In the genomic region with DNA sequence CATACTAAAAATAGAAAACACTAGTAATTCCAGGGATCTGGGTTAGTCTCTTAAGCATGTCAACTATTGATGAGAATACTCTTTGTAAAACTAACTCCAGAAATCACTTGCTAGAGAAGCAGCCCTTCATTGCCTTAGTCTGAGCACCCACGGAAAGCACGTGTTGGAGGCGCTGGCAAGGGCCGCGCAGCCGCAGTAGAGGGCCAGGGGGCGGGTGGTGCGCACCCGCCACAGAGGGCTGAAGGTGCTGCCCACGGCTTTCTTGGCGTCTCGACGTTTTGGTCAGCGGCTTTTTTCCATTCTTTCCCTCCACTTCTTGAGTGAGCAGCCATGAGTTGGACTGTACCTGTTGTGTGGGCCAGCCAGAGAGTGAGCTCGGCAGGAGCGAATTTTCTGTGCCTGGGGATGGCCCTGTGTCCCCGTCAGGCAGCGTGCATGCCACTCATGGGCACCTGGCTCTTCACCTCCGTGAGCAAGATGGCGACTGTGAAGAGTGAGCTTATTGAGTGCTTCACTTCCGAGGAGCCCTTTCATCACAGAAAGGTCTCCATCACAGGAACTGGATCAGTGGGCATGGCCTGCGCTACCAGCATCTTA, we compare ENCODE assay signal across 21 cellular contexts.
A peak's percentile ranks its signal among the peaks of the same experiment; 100 is the strongest.
DNase-seq lines count a peak whose midpoint lies in the region; FAIRE-seq and TF ChIP-seq lines count a peak whose summit lies in the region.
"Had no signal": no experiment of that assay in that cellular context is flagged by ENCODE, and none has a peak within 500 bp of the region (broad histone marks: within the 10 kb centered on the region; RNA-seq: fewer than 3 reads in every experiment).

No MANE protein-coding gene starts in this region.

- H3K79me1 ChIP-seq in neuronal stem cell (ENCODE audit: low read depth, low read length): peaks cover 3% of the 10 kb centered on the region

- H3K27me3 ChIP-seq in neuronal stem cell (ENCODE audit: control insufficient read depth in 3 of 3, insufficient read depth in 3 of 3, low read depth in 1 of 3, low read length in 3 of 3): no peaks in the 10 kb centered on the region
- no peaks in the 10 kb centered on the region for H3K27me3 ChIP-seq in uterus
- H3K27me3 ChIP-seq in sigmoid colon: no peaks in the 10 kb centered on the region

- H2AK5ac ChIP-seq in neuronal stem cell (ENCODE audit: low read depth, low read length): no peak overlapping the region

- TF ChIP-seq CTCF in kidney (IDR thresholded peaks at IDR 0.05; ENCODE audit: borderline replicate concordance, extremely low read depth, insufficient read depth) (no peak), uterus (IDR thresholded peaks at IDR 0.05) (no peak), sigmoid colon (IDR thresholded peaks at IDR 0.05) (no peak)

- H3K14ac ChIP-seq in neuronal stem cell (ENCODE audit: low read length): no peak overlapping the region

- no peak overlapping the region for H2BK120ac ChIP-seq in neuronal stem cell (ENCODE audit: low read depth, low read length)

- H2BK5ac ChIP-seq in neuronal stem cell (ENCODE audit: low read length): no peak overlapping the region

- H3K4me2 ChIP-seq in neuronal stem cell (ENCODE audit: insufficient read depth, low read length, poor library complexity, severe bottlenecking): no peak overlapping the region
- H3K4me2 ChIP-seq: A549; BLaER1 treated with 17β-estradiol and CSF1 and Interleukin-3, amounts not matched to agents 10 nM and 100 nM had no signal

- intact Hi-C loops in kidney (cut with DNase I) (no loop called here), uterus (cut with DNase I; ENCODE audit: low total_unique reads) (no loop called here), sigmoid colon (cut with DNase I) (no loop called here)

- H3K36me3 ChIP-seq in kidney (ENCODE audit: control insufficient read depth in 1 of 2, insufficient read depth in 2 of 2, low read length in 2 of 2) (no peaks in the 10 kb centered on the region), neuronal stem cell (replicated peaks in 1 of 2; ENCODE audit: control insufficient read depth in 2 of 2, insufficient read depth in 2 of 2, low read length in 2 of 2) (no peaks in the 10 kb centered on the region), uterus (no peaks in the 10 kb centered on the region), sigmoid colon (no peaks in the 10 kb centered on the region)
- H3K36me3 ChIP-seq: BLaER1 treated with 17β-estradiol and CSF1 and Interleukin-3, amounts not matched to agents 10 nM and 100 nM had no signal

- H3K9ac ChIP-seq in kidney (ENCODE audit: low read length in 2 of 2) (no peak overlapping the region), neuronal stem cell (ENCODE audit: low read depth, low read length, poor library complexity) (no peak overlapping the region)
- H3K9ac ChIP-seq: BLaER1 treated with 17β-estradiol and CSF1 and Interleukin-3, amounts not matched to agents 10 nM and 100 nM had no signal

- H3K4ac ChIP-seq in neuronal stem cell (ENCODE audit: low read length): no peak overlapping the region

- no peaks in the 10 kb centered on the region for H3K4me1 ChIP-seq in kidney (ENCODE audit: control insufficient read depth in 1 of 2, insufficient read depth in 1 of 2, low read depth in 1 of 2, low read length in 2 of 2)
- peaks cover 0 to 16% of the 10 kb centered on the region in 2 donors for H3K4me1 ChIP-seq in neuronal stem cell (ENCODE audit: control insufficient read depth in 2 of 2, insufficient read depth in 1 of 2, low read depth in 1 of 2, low read length in 2 of 2)
- no peaks in the 10 kb centered on the region for H3K4me1 ChIP-seq in uterus
- no peaks in the 10 kb centered on the region for H3K4me1 ChIP-seq in sigmoid colon
- H3K4me1 ChIP-seq: A549; BLaER1 treated with 17β-estradiol and CSF1 and Interleukin-3, amounts not matched to agents 10 nM and 100 nM had no signal

- H3K4me3 ChIP-seq in kidney (ENCODE audit: low read length in 2 of 2): no peak overlapping the region
- peak overlapping the region in 1 of 2 donors; percentile 35 for H3K4me3 ChIP-seq in neuronal stem cell (ENCODE audit: low read length in 2 of 2)
- H3K4me3 ChIP-seq in uterus: no peak overlapping the region
- no peak overlapping the region for H3K4me3 ChIP-seq in sigmoid colon
- H3K4me3 ChIP-seq: A549; BLaER1 treated with 17β-estradiol and CSF1 and Interleukin-3, amounts not matched to agents 10 nM and 100 nM had no signal

- DNase-seq in NCI-H2227 (lab: John Stamatoyannopoulos, UW; ENCODE audit: unreplicated experiment) (peak; percentile 91), kidney (peak; percentile 43), neuronal stem cell (ENCODE audit: low spot score) (no peak), globus pallidus (ENCODE audit: low spot score) (no peak), uterus (no peak), sigmoid colon (no peak)
- DNase-seq: AML-193; Caco-2; Calu3; CD4-positive, alpha-beta T cell; CD8-positive, alpha-beta T cell; DMS79 treated with DMSO at 0.1 percent for 48 hours; GF-D8 had no signal

- peak overlapping the region; percentile 73 for H2BK12ac ChIP-seq in neuronal stem cell (ENCODE audit: low read length)

- peak overlapping the region; percentile 55 for H3K23ac ChIP-seq in neuronal stem cell (ENCODE audit: low read depth, low read length, poor library complexity)

- H4K8ac ChIP-seq in neuronal stem cell (ENCODE audit: low read depth, low read length): peak overlapping the region; percentile 82

- H3K9me3 ChIP-seq in kidney (ENCODE audit: control insufficient read depth in 1 of 2, low read length in 2 of 2) (no peaks in the 10 kb centered on the region), neuronal stem cell (replicated peaks in 1 of 2; ENCODE audit: control insufficient read depth in 2 of 2, insufficient read depth in 1 of 2, low read depth in 1 of 2, low read length in 2 of 2) (peaks cover 0 to 1% of the 10 kb centered on the region in 2 donors), uterus (no peaks in the 10 kb centered on the region), sigmoid colon (no peaks in the 10 kb centered on the region)
- H3K9me3 ChIP-seq: A549, Caco-2 had no signal

- no peak overlapping the region for H2AFZ ChIP-seq in neuronal stem cell (ENCODE audit: low read length)

- H3K27ac ChIP-seq in kidney (ENCODE audit: low read depth in 2 of 2, low read length in 2 of 2) (no peak overlapping the region), neuronal stem cell (replicated peaks; ENCODE audit: low read length) (no peak overlapping the region), uterus (no peak overlapping the region), sigmoid colon (no peak overlapping the region)
- H3K27ac ChIP-seq: 22Rv1; A549; BLaER1 treated with 17β-estradiol and CSF1 and Interleukin-3, amounts not matched to agents 10 nM and 100 nM; C4-2B had no signal

- no peak for TF ChIP-seq EP300 in sigmoid colon (IDR thresholded peaks at IDR 0.05)

- TF ChIP-seq POLR2A in uterus (IDR thresholded peaks at IDR 0.05) (no peak), sigmoid colon (IDR thresholded peaks at IDR 0.05) (no peak)

- H2BK15ac ChIP-seq in neuronal stem cell (ENCODE audit: low read length): peak overlapping the region; percentile 81

- peak overlapping the region; percentile 80 for H3K18ac ChIP-seq in neuronal stem cell (ENCODE audit: low read length)

- no peak for FAIRE-seq in kidney (lab: Jason Lieb, UNC)
- FAIRE-seq: A549, D721Med, G401.6, GM12891, GM19239 had no signal

- no peak overlapping the region for H4K91ac ChIP-seq in neuronal stem cell (ENCODE audit: low read depth, low read length, poor library complexity)

- no CpG with 5 or more reads among the region's 22 CpGs for WGBS in neuronal stem cell (ENCODE audit: extremely low coverage in 2 of 2, insufficient read length in 2 of 2, insufficient replicate concordance in 1 of 2), 2 donors
- 94 to 97% methylated on average over 22 of the region's 22 CpGs for WGBS in sigmoid colon, 2 donors

Comparison
In these comparisons a context has a peak if more than half of its experiments do, and no peak if none do; other contexts are left out.
1. DNase-seq: peak in NCI-H2227 (single experiment) and kidney (single experiment); none in neuronal stem cell (single experiment), globus pallidus (single experiment), uterus (0 of 2) and sigmoid colon (single experiment).